1 cellular context compared by ENCODE assay signal in the genomic region with DNA sequence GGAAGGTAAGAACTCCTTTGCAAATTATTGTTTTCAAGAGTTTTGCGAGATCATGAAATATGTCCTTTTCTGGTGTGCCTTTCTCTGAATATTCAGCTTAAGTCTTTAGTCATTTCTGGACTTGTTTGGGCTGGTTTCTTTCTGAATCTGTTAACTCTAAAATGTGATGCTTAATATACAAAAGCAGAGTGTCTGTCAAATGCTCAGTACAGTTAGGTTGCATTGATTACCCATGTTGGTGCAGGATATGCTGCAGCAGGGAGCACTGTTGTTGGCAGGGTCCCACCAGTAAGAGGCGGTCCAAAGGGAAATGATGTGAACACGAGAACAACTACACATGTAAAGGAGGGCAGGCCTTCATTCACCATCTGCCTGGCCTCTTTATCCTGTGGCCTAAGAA.
TF ChIP-seq lines count a peak whose summit lies in the region.

No MANE protein-coding gene starts in this region.

TF ChIP-seq in HepG2, 621 proteins besides CTCF, POLR2A, EP300 and RAD21:
- no peak for TF ChIP-seq IRX3 (CRISPR knock-in tag; IDR thresholded peaks at IDR 0.05; ENCODE audit: borderline replicate concordance, low read depth)
- peak; percentile 40 for TF ChIP-seq RBM22 (optimal IDR thresholded peaks at IDR 0.05; ENCODE audit: low read length)
